30 cellular contexts compared by ENCODE assay signal in the genomic region with DNA sequence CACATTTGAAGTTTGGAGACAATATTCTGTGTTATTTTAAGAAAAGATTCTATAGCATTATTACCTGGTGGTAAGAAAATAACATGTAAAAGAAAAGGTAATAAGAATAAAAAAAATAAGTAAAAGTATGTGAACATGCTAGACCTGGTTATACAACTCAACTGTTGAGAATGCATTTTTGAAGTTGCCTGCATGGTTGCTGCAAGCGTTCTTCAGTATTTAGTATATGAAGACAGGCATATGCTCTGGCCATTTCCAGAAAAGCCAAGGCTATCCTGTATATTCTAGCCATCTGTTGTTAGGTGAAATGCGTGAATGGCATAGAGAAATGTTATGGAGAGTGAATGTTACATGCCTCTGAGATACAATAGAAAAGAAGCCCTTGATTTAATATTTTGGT.
"Had no signal": no experiment of that assay in that cellular context is flagged by ENCODE, and none has a peak within 500 bp of the region (broad histone marks: within the 10 kb centered on the region; RNA-seq: fewer than 3 reads in every experiment).

No MANE protein-coding gene starts in this region.

- FAIRE-seq: K562, RCC 7860 had no signal

- H3K36me3 ChIP-seq: ascending aorta, WERI-Rb-1 had no signal

- H3K4me3 Mint-ChIP-seq: activated CD8-positive, alpha-beta T cell treated with anti-CD3 and anti-CD28 coated beads for 36 hours; activated naive CD4-positive, alpha-beta T cell treated with anti-CD3 and anti-CD28 coated beads, Interleukin-2, amount 50 U/mL, for 24 hours; activated naive CD8-positive, alpha-beta T cell treated with anti-CD3 and anti-CD28 coated beads, Interleukin-2, amount 10 ng/mL, durations not matched to agents 7 days and 5 days; activated T-cell treated with anti-CD3 and anti-CD28 coated beads, Interleukin-2, amount 50 U/mL, for 72 hours had no signal

- DNase-seq: activated CD4-positive, alpha-beta T cell treated with anti-CD3 and anti-CD28 coated beads for 1 hour; activated CD4-positive, alpha-beta T cell treated with anti-CD3 and anti-CD28 coated beads for 48 hours; activated CD4-positive, CD25-positive, alpha-beta regulatory T cell; activated CD8-positive, alpha-beta T cell treated with anti-CD3 and anti-CD28 coated beads for 36 hours; activated gamma-delta T cell; activated naive CD4-positive, alpha-beta T cell treated with Interleukin-2 at 50 U/mL for 16 hours; activated naive CD8-positive, alpha-beta T cell treated with anti-CD3 and anti-CD28 coated beads, Interleukin-2, amount 10 ng/mL, durations not matched to agents 7 days and 5 days; activated T-cell treated with anti-CD3 and anti-CD28 coated beads, Interleukin-2, amount 50 U/mL, for 1 hour; activated T-cell treated with anti-CD3 and anti-CD28 coated beads, Interleukin-2, amount 50 U/mL, for 72 hours; amygdala; NCI-H1092 treated with DMSO at 0.1 percent for 48 hours; NCI-H146; NCI-H187; NCI-H2081; NCI-H2171 treated with DMSO at 0.1 percent for 48 hours; NCI-H446; NK-92 treated with Interleukin-12 subunit alpha and Interleukin-12 subunit beta, amount 100 ng/mL, for 24 hours; SIG-M5; SW 1271; T-helper 1 cell; T1000; WERI-Rb-1 had no signal

- H3K4me3 ChIP-seq: ascending aorta, K562, PC-9 had no signal

- H3K27me3 ChIP-seq: ascending aorta had no signal

- H2AFZ ChIP-seq: PC-9 had no signal

- H3K27ac Mint-ChIP-seq: activated CD8-positive, alpha-beta T cell treated with anti-CD3 and anti-CD28 coated beads for 36 hours; activated naive CD4-positive, alpha-beta T cell treated with anti-CD3 and anti-CD28 coated beads, Interleukin-2, amount 50 U/mL, for 24 hours; activated naive CD8-positive, alpha-beta T cell treated with anti-CD3 and anti-CD28 coated beads, Interleukin-2, amount 10 ng/mL, durations not matched to agents 7 days and 5 days; activated T-cell treated with anti-CD3 and anti-CD28 coated beads, Interleukin-2, amount 50 U/mL, for 72 hours; activated T-helper 2 cell treated with anti-CD3 and anti-CD28 coated beads, Interferon-gamma antibody, Interleukin-2, Interleukin-4, amounts not matched to agents 10 μg/mL and 5 μg/mL and 100 μg/mL, durations not matched to agents 14 hours and 24 hours and 36 hours had no signal

- H3K9me3 ChIP-seq: ascending aorta had no signal

- H3K9me3 Mint-ChIP-seq: activated CD8-positive, alpha-beta T cell treated with anti-CD3 and anti-CD28 coated beads for 36 hours; activated naive CD4-positive, alpha-beta T cell treated with anti-CD3 and anti-CD28 coated beads, Interleukin-2, amount 50 U/mL, for 24 hours; activated naive CD8-positive, alpha-beta T cell treated with anti-CD3 and anti-CD28 coated beads, Interleukin-2, amount 10 ng/mL, durations not matched to agents 7 days and 5 days; activated T-cell treated with anti-CD3 and anti-CD28 coated beads, Interleukin-2, amount 50 U/mL, for 72 hours; activated T-helper 2 cell treated with anti-CD3 and anti-CD28 coated beads, Interferon-gamma antibody, Interleukin-2, Interleukin-4, amounts not matched to agents 10 μg/mL and 5 μg/mL and 100 μg/mL, durations not matched to agents 14 hours and 24 hours and 36 hours had no signal

- H3K36me3 Mint-ChIP-seq: activated naive CD4-positive, alpha-beta T cell treated with anti-CD3 and anti-CD28 coated beads, Interleukin-2, amount 50 U/mL, for 24 hours; activated naive CD8-positive, alpha-beta T cell treated with anti-CD3 and anti-CD28 coated beads, Interleukin-2, amount 10 ng/mL, durations not matched to agents 7 days and 5 days had no signal

- H3K4me1 ChIP-seq: ascending aorta had no signal

- H3K27ac ChIP-seq: ascending aorta, PC-9, RWPE1, WERI-Rb-1 had no signal

- ATAC-seq: activated CD8-positive, alpha-beta T cell treated with anti-CD3 and anti-CD28 coated beads for 36 hours; activated T-cell treated with anti-CD3 and anti-CD28 coated beads, Interleukin-2, amount 50 U/mL, for 72 hours; K562; Right ventricle myocardium inferior had no signal
